Comparison of ENCODE assay signal across 24 cellular contexts in genomic region chr3:32349184-32349583, GRCh38.
"Had no signal": no experiment of that assay in that cellular context is flagged by ENCODE, and none has a peak within 500 bp of the region (broad histone marks: within the 10 kb centered on the region; RNA-seq: fewer than 3 reads in every experiment).

No MANE protein-coding gene starts in this region.

- H3K27me3 Mint-ChIP-seq: naive thymus-derived CD4-positive, alpha-beta T cell; T-cell had no signal

- ATAC-seq: naive thymus-derived CD4-positive, alpha-beta T cell; T-cell had no signal

- H3K36me3 Mint-ChIP-seq: brain, neural progenitor cell, T-cell had no signal

- H3K9ac ChIP-seq: neural progenitor cell, SK-N-SH had no signal

- H3K4me2 ChIP-seq: neural progenitor cell, SK-N-SH had no signal

- H3K4me3 Mint-ChIP-seq: activated T-helper 1 cell treated with anti-CD3 and anti-CD28 coated beads, Interleukin-12 subunit alpha, Interleukin-12 subunit beta, Interleukin-2, Interleukin-4 antibody, amounts not matched to agents 30 ng/mL and 10 ng/mL and 1 ng/mL, durations not matched to agents 14 hours and 24 hours and 36 hours; brain; endodermal cell; naive thymus-derived CD4-positive, alpha-beta T cell; neural progenitor cell; T-cell had no signal

- H3K9me3 ChIP-seq: colonic mucosa, left ventricle myocardium inferior, prostate gland, right atrium auricular region, SK-N-SH, thoracic aorta, upper lobe of right lung had no signal

- H3K27me3 ChIP-seq: colonic mucosa, neural progenitor cell, right atrium auricular region, upper lobe of right lung had no signal

- H3K27ac Mint-ChIP-seq: activated T-helper 1 cell treated with anti-CD3 and anti-CD28 coated beads, Interleukin-12 subunit alpha, Interleukin-12 subunit beta, Interleukin-2, Interleukin-4 antibody, amounts not matched to agents 30 ng/mL and 10 ng/mL and 1 ng/mL, durations not matched to agents 14 hours and 24 hours and 36 hours; brain; endodermal cell; neural progenitor cell; T-cell had no signal

- DNase-seq: activated CD4-positive, alpha-beta T cell treated with anti-CD3 and anti-CD28 coated beads, Interleukin-2, amount 50 U/mL, for 1 hour; activated CD4-positive, CD25-positive, alpha-beta regulatory T cell treated with anti-CD3 and anti-CD28 coated beads, Interleukin-2, amount 50 U/mL, for 72 hours; anterior cingulate cortex; central memory CD4-positive, alpha-beta T cell; colonic mucosa; endodermal cell; foreskin melanocyte; glutamatergic neuron; hippocampal formation; kidney; left ventricle myocardium inferior; mesendoderm; naive thymus-derived CD4-positive, alpha-beta T cell; SK-N-SH; stimulated activated CD4-positive, alpha-beta T cell treated with anti-CD3 and anti-CD28 coated beads, Interleukin-2, amount 100 ng/mL, for 24 hours; T-cell; T-helper 9 cell; upper lobe of right lung had no signal

- H3K27ac ChIP-seq: colonic mucosa, left ventricle myocardium inferior, neural progenitor cell, prostate gland, right atrium auricular region, thoracic aorta, upper lobe of right lung had no signal

- H2AFZ ChIP-seq: neural progenitor cell had no signal

- H3K36me3 ChIP-seq: colonic mucosa, left ventricle myocardium inferior, neural progenitor cell, prostate gland, right atrium auricular region, thoracic aorta, upper lobe of right lung had no signal

- FAIRE-seq: kidney had no signal

- H3K4me3 ChIP-seq: colonic mucosa, left ventricle myocardium inferior, neural progenitor cell, prostate gland, right atrium auricular region, thoracic aorta, upper lobe of right lung had no signal

- H3K9me3 Mint-ChIP-seq: activated T-helper 1 cell treated with anti-CD3 and anti-CD28 coated beads, Interleukin-12 subunit alpha, Interleukin-12 subunit beta, Interleukin-2, Interleukin-4 antibody, amounts not matched to agents 30 ng/mL and 10 ng/mL and 1 ng/mL, durations not matched to agents 14 hours and 24 hours and 36 hours; endodermal cell; T-cell had no signal

- H3K4me1 ChIP-seq: colonic mucosa, prostate gland, right atrium auricular region, upper lobe of right lung had no signal
